Comparison of ENCODE assay signal across 8 cellular contexts in the genomic region with DNA sequence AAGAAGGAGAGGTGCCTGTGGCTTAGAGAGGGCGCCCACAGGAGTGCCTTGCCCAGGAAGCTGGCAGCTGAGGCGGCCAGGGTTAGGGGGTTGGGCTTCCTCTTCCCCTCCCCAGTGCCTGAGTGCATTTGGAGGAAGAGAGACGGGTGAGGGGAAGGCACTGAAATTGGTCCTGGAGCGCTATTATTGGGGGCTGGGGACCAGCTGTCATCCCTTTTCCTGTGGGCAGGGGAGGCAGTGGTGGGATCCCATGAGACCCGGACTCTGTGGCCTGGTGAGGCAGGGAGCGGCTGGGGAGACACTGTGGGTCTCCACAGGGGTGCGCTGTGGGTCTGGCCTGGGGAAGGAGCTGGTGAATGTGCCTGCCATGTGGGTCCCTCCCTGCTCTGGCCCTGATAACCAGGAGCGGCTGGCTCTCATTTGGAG.
DNase-seq lines count a peak whose midpoint lies in the region; ATAC-seq and TF ChIP-seq lines count a peak whose summit lies in the region.

No MANE protein-coding gene starts in this region.

- H3K4me3 ChIP-seq in epithelial cell of proximal tubule (ENCODE audit: low read depth, low read length) = no peak overlapping the region

- peaks cover 68% of the 10 kb centered on the region for H3K36me3 Mint-ChIP-seq in activated CD4-positive, alpha-beta memory T cell treated with anti-CD3 and anti-CD28 coated beads, Interleukin-2, amount 10 ng/mL, durations not matched to agents 7 days and 5 days (ENCODE audit: low read depth)

- DNase-seq in DMS 273 (lab: John Stamatoyannopoulos, UW; ENCODE audit: unreplicated experiment) (peak; percentile 90), NAMALWA (ENCODE audit: low spot score) (peak; percentile 83), epithelial cell of proximal tubule (ENCODE audit: low read depth) (no peak), pulmonary artery endothelial cell (ENCODE audit: low read depth, low spot score) (peak; percentile 30), SW480 (ENCODE audit: low spot score) (no peak), GF-D8 (lab: John Stamatoyannopoulos, UW) (no peak)
- DNase-seq in activated CD4-positive, alpha-beta memory T cell treated with anti-CD3 and anti-CD28 coated beads, Interleukin-2, amount 10 ng/mL, durations not matched to agents 7 days and 5 days = peak; percentile 81

- no peaks in the 10 kb centered on the region for H3K27me3 Mint-ChIP-seq in activated CD4-positive, alpha-beta memory T cell treated with anti-CD3 and anti-CD28 coated beads, Interleukin-2, amount 10 ng/mL, durations not matched to agents 7 days and 5 days

- CTCF ChIA-PET in activated CD4-positive, alpha-beta memory T cell treated with anti-CD3 and anti-CD28 coated beads, Interleukin-2, amount 10 ng/mL, durations not matched to agents 7 days and 5 days (lab: Charles Lee) = interaction anchor here (0.7 to 4.0 kb wide), 39 partner anchors 10 to 619 kb away, joined by 3 to 98 read pairs (median 7); no protein-coding TSS in a partner anchor

- H3K27ac Mint-ChIP-seq in activated CD4-positive, alpha-beta memory T cell treated with anti-CD3 and anti-CD28 coated beads, Interleukin-2, amount 10 ng/mL, durations not matched to agents 7 days and 5 days = peak overlapping the region; percentile 94

- no peak for ATAC-seq in GM21528 (IDR thresholded peaks at IDR 0.05; ENCODE audit: low FRiP score, unreplicated experiment)

- peaks cover 92% of the 10 kb centered on the region for H3K4me1 Mint-ChIP-seq in activated CD4-positive, alpha-beta memory T cell treated with anti-CD3 and anti-CD28 coated beads, Interleukin-2, amount 10 ng/mL, durations not matched to agents 7 days and 5 days

- POLR2A ChIA-PET in activated CD4-positive, alpha-beta memory T cell treated with anti-CD3 and anti-CD28 coated beads, Interleukin-2, amount 10 ng/mL, durations not matched to agents 7 days and 5 days (lab: Charles Lee) = interaction anchor here (0.7 to 9.5 kb wide), 31 partner anchors 9 to 104 kb away, joined by 3 to 140 read pairs (median 6); no protein-coding TSS in a partner anchor

- peak; percentile 35 for TF ChIP-seq CTCF in epithelial cell of proximal tubule (conservative IDR thresholded peaks at IDR 0.05; ENCODE audit: low read depth, low read length)

- H3K4me3 Mint-ChIP-seq in activated CD4-positive, alpha-beta memory T cell treated with anti-CD3 and anti-CD28 coated beads, Interleukin-2, amount 10 ng/mL, durations not matched to agents 7 days and 5 days = peak overlapping the region; percentile 83

- no peaks in the 10 kb centered on the region for H3K9me3 Mint-ChIP-seq in activated CD4-positive, alpha-beta memory T cell treated with anti-CD3 and anti-CD28 coated beads, Interleukin-2, amount 10 ng/mL, durations not matched to agents 7 days and 5 days

Comparison
In these comparisons a context has a peak if more than half of its experiments do, and no peak if none do; other contexts are left out.
1. DNase-seq: peak in DMS 273 (single experiment), NAMALWA (single experiment), activated CD4-positive, alpha-beta memory T cell treated with anti-CD3 and anti-CD28 coated beads, Interleukin-2, amount 10 ng/mL, durations not matched to agents 7 days and 5 days (single experiment) and pulmonary artery endothelial cell (single experiment); none in epithelial cell of proximal tubule (single experiment), SW480 (single experiment) and GF-D8 (single experiment).